1 cellular context compared by ENCODE assay signal in genomic region chr3:195540526-195540925, GRCh38.
TF ChIP-seq lines count a peak whose summit lies in the region.

No MANE protein-coding gene starts in this region.

TF ChIP-seq in HepG2, 621 proteins besides CTCF, POLR2A, EP300 and RAD21:
- no peak for TF ChIP-seq TOPORS (CRISPR knock-in tag; IDR thresholded peaks at IDR 0.05)
- TF ChIP-seq ZNF180 (CRISPR knock-in tag; IDR thresholded peaks at IDR 0.05; ENCODE audit: borderline replicate concordance, low read depth), result no peak
- TF ChIP-seq DMAP1 (CRISPR knock-in tag; IDR thresholded peaks at IDR 0.05), result no peak
- TF ChIP-seq ZNF367 (CRISPR knock-in tag; IDR thresholded peaks at IDR 0.05; ENCODE audit: borderline replicate concordance), result no peak
- no peak for TF ChIP-seq ZNF615 (CRISPR knock-in tag; IDR thresholded peaks at IDR 0.05; ENCODE audit: borderline replicate concordance)
- TF ChIP-seq MLLT10 (CRISPR knock-in tag; IDR thresholded peaks at IDR 0.05), result no peak
- no peak for TF ChIP-seq MAFK (conservative IDR thresholded peaks at IDR 0.05 in 1 of 2, IDR thresholded peaks at IDR 0.05 in 1 of 2; ENCODE audit: low read length in 2 of 2)
- TF ChIP-seq ZNF33B (CRISPR knock-in tag; IDR thresholded peaks at IDR 0.05), result no peak
- TF ChIP-seq MIXL1 (CRISPR knock-in tag; IDR thresholded peaks at IDR 0.05), result no peak
